In genomic region chr17:19110189-19111094, GRCh38 we compare ENCODE assay signal across 8 cellular contexts. TPM values are rescaled to one million over a fixed set of nuclear protein-coding genes. Genes with fewer than 3 reads are reported as not detected.
A peak's percentile ranks its signal among the peaks of the same experiment; 100 is the strongest.
DNase-seq lines count a peak whose midpoint lies in the region; ATAC-seq and TF ChIP-seq lines count a peak whose summit lies in the region.
"Not testable (repeated sequence)": the region's sequence is repeated elsewhere in the genome, so short reads cannot be mapped to it uniquely, and the experiment has no call there.

No MANE protein-coding gene starts in this region.

- intact Hi-C loops in Right ventricle myocardium inferior (cut with DNase I); ovary (cut with DNase I); upper lobe of right lung (cut with DNase I): not testable (repeated sequence)

- H3K4me1 Mint-ChIP-seq in activated T-cell treated with anti-CD3 and anti-CD28 coated beads, Interleukin-2, amount 50 U/mL, for 4 hours (ENCODE audit: low read depth): not testable (repeated sequence)

- H3K27me3 Mint-ChIP-seq in activated T-cell treated with anti-CD3 and anti-CD28 coated beads, Interleukin-2, amount 50 U/mL, for 4 hours (ENCODE audit: low read depth): not testable (repeated sequence)

- H3K4me3 ChIP-seq in ovary: peak overlapping the region; percentile 36
- H3K4me3 ChIP-seq in upper lobe of right lung: not testable (repeated sequence)

- not testable (repeated sequence) for H3K36me3 ChIP-seq in ovary, upper lobe of right lung

- H3K27me3 ChIP-seq in ovary, upper lobe of right lung: not testable (repeated sequence)

- no CpG with 5 or more reads among the region's 44 CpGs for WGBS in ovary, 3 donors

- not testable (repeated sequence) for H3K9me3 ChIP-seq in ovary, upper lobe of right lung

- H3K9me3 Mint-ChIP-seq in activated T-cell treated with anti-CD3 and anti-CD28 coated beads, Interleukin-2, amount 50 U/mL, for 4 hours: not testable (repeated sequence)

- H3K4me3 Mint-ChIP-seq in activated T-cell treated with anti-CD3 and anti-CD28 coated beads, Interleukin-2, amount 50 U/mL, for 4 hours: not testable (repeated sequence)

- ATAC-seq in GM18502 (IDR thresholded peaks at IDR 0.05; ENCODE audit: poor library complexity, unreplicated experiment) (peak; percentile 19), GM21381 (IDR thresholded peaks at IDR 0.05; ENCODE audit: unreplicated experiment) (peak; percentile 15), HG02870 (IDR thresholded peaks at IDR 0.05; ENCODE audit: unreplicated experiment) (peak; percentile 30), HG03571 (IDR thresholded peaks at IDR 0.05; ENCODE audit: unreplicated experiment) (peak; percentile 24), Right ventricle myocardium inferior (peak; percentile 79), upper lobe of right lung (peak; percentile 87)
- peak; percentile 39 to 50 for ATAC-seq in activated T-cell treated with anti-CD3 and anti-CD28 coated beads, Interleukin-2, amount 50 U/mL, for 4 hours

- DNase-seq in activated T-cell treated with anti-CD3 and anti-CD28 coated beads, Interleukin-2, amount 50 U/mL, for 4 hours; Right ventricle myocardium inferior (ENCODE audit: missing footprints); ovary; upper lobe of right lung: not testable (repeated sequence)

- not testable (repeated sequence) for TF ChIP-seq EP300 in ovary (IDR thresholded peaks at IDR 0.05)

- H3K4me1 ChIP-seq in ovary (ENCODE audit: insufficient read depth); upper lobe of right lung: not testable (repeated sequence)

- not testable (repeated sequence) for TF ChIP-seq POLR2A in ovary (IDR thresholded peaks at IDR 0.05)

- H3K36me3 Mint-ChIP-seq in activated T-cell treated with anti-CD3 and anti-CD28 coated beads, Interleukin-2, amount 50 U/mL, for 4 hours (ENCODE audit: insufficient read depth): not testable (repeated sequence)

- H3K27ac ChIP-seq in ovary, upper lobe of right lung: not testable (repeated sequence)

- TF ChIP-seq CTCF in ovary (IDR thresholded peaks at IDR 0.05); upper lobe of right lung (IDR thresholded peaks at IDR 0.05): not testable (repeated sequence)

RNA-seq across cellular contexts. Expression of gene GRAPL, which starts 16.9 kb away (rescaled TPM):
- total RNA-seq in activated T-cell treated with anti-CD3 and anti-CD28 coated beads, Interleukin-2, amount 50 U/mL, for 4 hours: 1 to 10 TPM; 1.4 to 2.5 (median 2.0) TPM
- 1.2 TPM for total RNA-seq in Right ventricle myocardium inferior
- total RNA-seq in ovary: 1 to 10 TPM in 5 of 7 donors, under 1 TPM in 1, not detected in 1; 0.76 to 5.1 (median 1.8) TPM
- polyA plus RNA-seq in ovary: 1 to 10 TPM; 1.0 to 3.6 TPM
- 16.6 TPM for total RNA-seq in upper lobe of right lung

Comparison
In these comparisons a context has a peak if more than half of its experiments do, and no peak if none do; other contexts are left out.
1. ATAC-seq: peak in every context shown above with its lines; median percentile 87 in upper lobe of right lung; 79 in Right ventricle myocardium inferior; 44 in activated T-cell treated with anti-CD3 and anti-CD28 coated beads, Interleukin-2, amount 50 U/mL, for 4 hours; 30 in HG02870; 24 in HG03571; 19 in GM18502; 15 in GM21381.